ENCODE assay signal across 29 cellular contexts in genomic region chr2:88942793-88943192, GRCh38.
"Had no signal": no experiment of that assay in that cellular context is flagged by ENCODE, and none has a peak within 500 bp of the region (broad histone marks: within the 10 kb centered on the region; RNA-seq: fewer than 3 reads in every experiment).

No MANE protein-coding gene starts in this region.

- H3K27ac ChIP-seq: neutrophil, pancreas, psoas muscle, right lobe of liver, sigmoid colon, skin epidermis, spleen, suprapubic skin, testis, tibial artery, transverse colon, upper lobe of right lung, uterus had no signal

- DNase-seq: naive thymus-derived CD8-positive, alpha-beta T cell; nephron progenitor cell; nucleus accumbens; pancreas; psoas muscle; right cardiac atrium; right lobe of liver; sigmoid colon; spleen; stimulated activated CD4-positive, alpha-beta T cell treated with anti-CD3 and anti-CD28 coated beads, Interleukin-12 subunit alpha, Interleukin-12 subunit beta, amount 100 ng/mL, for 4 hours; stimulated activated CD4-positive, alpha-beta T cell treated with anti-CD3 and anti-CD28 coated beads, Interleukin-1b, Interleukin-23, amount 100 ng/mL, for 48 hours; stimulated activated CD4-positive, alpha-beta T cell treated with anti-CD3 and anti-CD28 coated beads, Interleukin-4, amount 100 ng/mL, for 1 hour; stimulated activated CD4-positive, alpha-beta T cell treated with anti-CD3 and anti-CD28 coated beads, Interleukin-4, amount 100 ng/mL, for 4 hours; stimulated activated CD8-positive, alpha-beta memory T cell treated with anti-CD3 and anti-CD28 coated beads, Interleukin-4, amount 100 ng/mL, for 48 hours; stimulated activated naive CD4-positive, alpha-beta T cell; stimulated activated naive CD8-positive, alpha-beta T cell treated with anti-CD3 and anti-CD28 coated beads, Interleukin-15, amount 100 ng/mL, for 72 hours; stimulated activated naive CD8-positive, alpha-beta T cell treated with anti-CD3 and anti-CD28 coated beads, Interleukin-15, Interleukin-2, amounts not matched to agents 100 U/mL and 50 U/mL, for 24 hours; substantia nigra; testis; tibial artery; transverse colon; upper lobe of right lung; uterus had no signal

- H3K36me3 ChIP-seq: neutrophil, pancreas, right lobe of liver, sigmoid colon, spleen, suprapubic skin, tibial artery, transverse colon, upper lobe of right lung, uterus had no signal

- H3K9me3 ChIP-seq: neutrophil, pancreas, psoas muscle, right lobe of liver, sigmoid colon, spleen, suprapubic skin, testis, tibial artery, transverse colon, upper lobe of right lung, uterus had no signal

- H3K4me3 ChIP-seq: pancreas, psoas muscle, right lobe of liver, sigmoid colon, skin epidermis, smooth muscle cell, spleen, suprapubic skin, testis, tibial artery, transverse colon, upper lobe of right lung, uterus had no signal

- H3K4me2 ChIP-seq: smooth muscle cell had no signal

- H3K27me3 ChIP-seq: neutrophil, pancreas, right lobe of liver, sigmoid colon, suprapubic skin, testis, tibial artery, transverse colon, upper lobe of right lung, uterus had no signal

- ATAC-seq: naive thymus-derived CD8-positive, alpha-beta T cell; natural killer cell treated with Interleukin-12 subunit alpha and Interleukin-12 subunit beta and Interleukin-15 and Interleukin-18, amount 100 ng/mL, for 72 hours; pancreas; psoas muscle; right cardiac atrium; right lobe of liver; stimulated activated memory B cell treated with anti-CD40 and anti-IgM and Interleukin-4, amounts not matched to agents 10 μg/mL and 1 μg/mL and 100 μg/mL, for 72 hours; stimulated activated naive CD8-positive, alpha-beta T cell treated with anti-CD3 and anti-CD28 coated beads, Interleukin-15, amount 100 ng/mL, for 72 hours; stimulated activated naive CD8-positive, alpha-beta T cell treated with anti-CD3 and anti-CD28 coated beads, Interleukin-15, Interleukin-2, amounts not matched to agents 100 U/mL and 50 U/mL, for 24 hours; upper lobe of right lung had no signal

- H3K4me1 ChIP-seq: pancreas, psoas muscle, right lobe of liver, sigmoid colon, spleen, suprapubic skin, testis, tibial artery, transverse colon, upper lobe of right lung, uterus had no signal
